In genomic region chr17:72407336-72408121, GRCh38 we compare ENCODE assay signal across 8 cellular contexts.
A peak's percentile ranks its signal among the peaks of the same experiment; 100 is the strongest.
DNase-seq lines count a peak whose midpoint lies in the region; ATAC-seq and TF ChIP-seq lines count a peak whose summit lies in the region.
"Had no signal": no experiment of that assay in that cellular context is flagged by ENCODE, and none has a peak within 500 bp of the region (broad histone marks: within the 10 kb centered on the region; RNA-seq: fewer than 3 reads in every experiment).

No MANE protein-coding gene starts in this region.

- no peak for TF ChIP-seq CTCF in astrocyte of the cerebellum (IDR thresholded peaks at IDR 0.05; ENCODE audit: low read depth, low read length, missing control alignments)

- in situ Hi-C loops in astrocyte of the cerebellum (cut with HindIII; ENCODE audit: low sequenced_read_pairs), result loop anchor here (5.0 kb wide), 1 partner anchor 70 kb away; no protein-coding TSS in a partner anchor

- no peak overlapping the region for H3K4me3 ChIP-seq in astrocyte of the cerebellum (ENCODE audit: low read depth, low read length)

- H3K36me3 Mint-ChIP-seq in activated CD8-positive, alpha-beta T cell treated with anti-CD3 and anti-CD28 coated beads, Interleukin-2, amount 10 ng/mL, durations not matched to agents 7 days and 5 days (ENCODE audit: low read depth), result no peaks in the 10 kb centered on the region
- H3K36me3 Mint-ChIP-seq: activated naive CD8-positive, alpha-beta T cell treated with anti-CD3 and anti-CD28 coated beads, Interleukin-2, amount 10 ng/mL, durations not matched to agents 7 days and 5 days had no signal

- H3K27ac ChIP-seq in temporal lobe (ENCODE audit: low read depth, low read length), result peak overlapping the region; percentile 59

- CTCF ChIA-PET in activated CD8-positive, alpha-beta T cell treated with anti-CD3 and anti-CD28 coated beads, Interleukin-2, amount 10 ng/mL, durations not matched to agents 7 days and 5 days (lab: Charles Lee), result no interaction called here

- POLR2A ChIA-PET in activated CD8-positive, alpha-beta T cell treated with anti-CD3 and anti-CD28 coated beads, Interleukin-2, amount 10 ng/mL, durations not matched to agents 7 days and 5 days (lab: Charles Lee), result no interaction called here

- H3K27ac Mint-ChIP-seq in activated CD8-positive, alpha-beta T cell treated with anti-CD3 and anti-CD28 coated beads, Interleukin-2, amount 10 ng/mL, durations not matched to agents 7 days and 5 days, result no peak overlapping the region
- H3K27ac Mint-ChIP-seq: activated naive CD8-positive, alpha-beta T cell treated with anti-CD3 and anti-CD28 coated beads, Interleukin-2, amount 10 ng/mL, durations not matched to agents 7 days and 5 days had no signal

- ATAC-seq in GM18870 (IDR thresholded peaks at IDR 0.05; ENCODE audit: unreplicated experiment), result peak; percentile 84
- peak; percentile 82 for ATAC-seq in HG02938 (IDR thresholded peaks at IDR 0.05; ENCODE audit: unreplicated experiment)
- ATAC-seq in activated CD8-positive, alpha-beta T cell treated with anti-CD3 and anti-CD28 coated beads, Interleukin-2, amount 10 ng/mL, durations not matched to agents 7 days and 5 days, result no peak

- no peaks in the 10 kb centered on the region for H3K4me1 Mint-ChIP-seq in activated CD8-positive, alpha-beta T cell treated with anti-CD3 and anti-CD28 coated beads, Interleukin-2, amount 10 ng/mL, durations not matched to agents 7 days and 5 days (ENCODE audit: low read depth)
- H3K4me1 Mint-ChIP-seq: activated naive CD8-positive, alpha-beta T cell treated with anti-CD3 and anti-CD28 coated beads, Interleukin-2, amount 10 ng/mL, durations not matched to agents 7 days and 5 days had no signal

- H3K4me3 Mint-ChIP-seq in activated CD8-positive, alpha-beta T cell treated with anti-CD3 and anti-CD28 coated beads, Interleukin-2, amount 10 ng/mL, durations not matched to agents 7 days and 5 days, result no peak overlapping the region
- H3K4me3 Mint-ChIP-seq: activated naive CD8-positive, alpha-beta T cell treated with anti-CD3 and anti-CD28 coated beads, Interleukin-2, amount 10 ng/mL, durations not matched to agents 7 days and 5 days had no signal

- DNase-seq in NCI-H2029 (lab: John Stamatoyannopoulos, UW) (peak; percentile 83), astrocyte of the cerebellum (ENCODE audit: low read depth) (peak; percentile 95), iris pigment epithelial cell (ENCODE audit: low read depth) (peak; percentile 95)
- no peak for DNase-seq in activated CD8-positive, alpha-beta T cell treated with anti-CD3 and anti-CD28 coated beads, Interleukin-2, amount 10 ng/mL, durations not matched to agents 7 days and 5 days
- DNase-seq: activated naive CD8-positive, alpha-beta T cell treated with anti-CD3 and anti-CD28 coated beads, Interleukin-2, amount 10 ng/mL, durations not matched to agents 7 days and 5 days had no signal

- peaks cover 2% of the 10 kb centered on the region for H3K27me3 Mint-ChIP-seq in activated CD8-positive, alpha-beta T cell treated with anti-CD3 and anti-CD28 coated beads, Interleukin-2, amount 10 ng/mL, durations not matched to agents 7 days and 5 days (ENCODE audit: low read depth)
- H3K27me3 Mint-ChIP-seq: activated naive CD8-positive, alpha-beta T cell treated with anti-CD3 and anti-CD28 coated beads, Interleukin-2, amount 10 ng/mL, durations not matched to agents 7 days and 5 days had no signal

- no peaks in the 10 kb centered on the region for H3K9me3 Mint-ChIP-seq in activated CD8-positive, alpha-beta T cell treated with anti-CD3 and anti-CD28 coated beads, Interleukin-2, amount 10 ng/mL, durations not matched to agents 7 days and 5 days (ENCODE audit: insufficient read depth)
- H3K9me3 Mint-ChIP-seq: activated naive CD8-positive, alpha-beta T cell treated with anti-CD3 and anti-CD28 coated beads, Interleukin-2, amount 10 ng/mL, durations not matched to agents 7 days and 5 days had no signal
